In genomic region chr3:12289562-12289961, GRCh38 we compare ENCODE assay signal across 14 cellular contexts. TPM values are rescaled to one million over a fixed set of nuclear protein-coding genes. Genes with fewer than 3 reads are reported as not detected.
DNase-seq lines count a peak whose midpoint lies in the region; ATAC-seq and TF ChIP-seq lines count a peak whose summit lies in the region.
"Had no signal": no experiment of that assay in that cellular context is flagged by ENCODE, and none has a peak within 500 bp of the region (broad histone marks: within the 10 kb centered on the region; RNA-seq: fewer than 3 reads in every experiment).

No MANE protein-coding gene starts in this region.

- H3K79me2 ChIP-seq in smooth muscle cell (ENCODE audit: low read depth) = no peaks in the 10 kb centered on the region

- peak; percentile 58 for DNase-seq in HT-29 (ENCODE audit: low spot score)
- no peak for DNase-seq in astrocyte of the cerebellum (ENCODE audit: low read depth)
- DNase-seq in right lobe of liver = no peak
- no peak for DNase-seq in smooth muscle cell (lab: John Stamatoyannopoulos, UW; ENCODE audit: unreplicated experiment)
- no peak for DNase-seq in ureter (ENCODE audit: low spot score)
- DNase-seq in NCI-H774 (lab: John Stamatoyannopoulos, UW) = no peak
- DNase-seq: activated CD4-positive, alpha-beta T cell treated with anti-CD3 and anti-CD28 coated beads, Interleukin-2, amount 50 U/mL, for 48 hours; activated effector memory CD4-positive, alpha-beta T cell treated with anti-CD3 and anti-CD28 coated beads, Interleukin-2, amount 50 U/mL, for 16 hours; CD4-positive, alpha-beta memory T cell; GDM1; NCI-H1105; NCI-H524; stimulated activated naive CD8-positive, alpha-beta T cell treated with anti-CD3 and anti-CD28 coated beads, Interleukin-15, amount 100 ng/mL, for 72 hours had no signal

- no peak overlapping the region for H3K9ac ChIP-seq in smooth muscle cell (ENCODE audit: low read depth)

- H2AFZ ChIP-seq in smooth muscle cell (ENCODE audit: low read depth) = no peak overlapping the region

- H3K27me3 ChIP-seq in right lobe of liver (no peaks in the 10 kb centered on the region), smooth muscle cell (ENCODE audit: low read depth) (peaks cover 51% of the 10 kb centered on the region)

- H3K9me3 ChIP-seq in right lobe of liver = no peaks in the 10 kb centered on the region
- no peaks in the 10 kb centered on the region for H3K9me3 ChIP-seq in smooth muscle cell (replicated peaks; ENCODE audit: low read depth)

- H4K20me1 ChIP-seq in smooth muscle cell (ENCODE audit: low read depth) = no peaks in the 10 kb centered on the region

- no peak for TF ChIP-seq POLR2A in right lobe of liver (IDR thresholded peaks at IDR 0.05)

- H3K4me1 ChIP-seq in right lobe of liver = peaks cover 0 to 7% (median 0%) of the 10 kb centered on the region in 4 donors
- peaks cover 3% of the 10 kb centered on the region for H3K4me1 ChIP-seq in smooth muscle cell (ENCODE audit: low read depth)

- in situ Hi-C loops in astrocyte of the cerebellum (cut with HindIII; ENCODE audit: low sequenced_read_pairs) = no loop called here

- H3K4me3 ChIP-seq in astrocyte of the cerebellum (ENCODE audit: low read depth, low read length) (peak overlapping the region; percentile 71), right lobe of liver (peak overlapping the region in 2 of 3 donors; percentile 74 to 81), smooth muscle cell (peak overlapping the region; percentile 64)

- H3K27ac ChIP-seq in right lobe of liver (no peak overlapping the region), smooth muscle cell (ENCODE audit: low read depth) (no peak overlapping the region)

- no peak for ATAC-seq in right lobe of liver
- ATAC-seq in GM19035 (IDR thresholded peaks at IDR 0.05; ENCODE audit: unreplicated experiment) = no peak

- intact Hi-C loops in right lobe of liver (cut with DNase I) = no loop called here

- 11% methylated on average over 2 of the region's 2 CpGs for WGBS in right lobe of liver (ENCODE audit: insufficient coverage, low coverage, low lambda C conversion rate, missing lambda C conversion rate)
- WGBS in smooth muscle cell (ENCODE audit: low lambda C conversion rate) = 59% methylated on average over 2 of the region's 2 CpGs

- no peak for TF ChIP-seq CTCF in astrocyte of the cerebellum (IDR thresholded peaks at IDR 0.05; ENCODE audit: low read depth, low read length, missing control alignments)
- TF ChIP-seq CTCF in right lobe of liver (IDR thresholded peaks at IDR 0.05) = no peak
- TF ChIP-seq CTCF in smooth muscle cell (IDR thresholded peaks at IDR 0.05; ENCODE audit: borderline replicate concordance, insufficient read depth, poor library complexity, severe bottlenecking) = no peak

- H3F3A ChIP-seq in smooth muscle cell (ENCODE audit: low read depth) = no peaks in the 10 kb centered on the region

- H3K36me3 ChIP-seq in right lobe of liver = no peaks in the 10 kb centered on the region
- no peaks in the 10 kb centered on the region for H3K36me3 ChIP-seq in smooth muscle cell (ENCODE audit: low read depth)

- peak overlapping the region; percentile 94 for H3K4me2 ChIP-seq in smooth muscle cell

RNA-seq across cellular contexts. Expression of gene PPARG, which starts 0.7 kb away (rescaled TPM):
- total RNA-seq in HT-29 (2014; rRNA removed; shearing (Covaris generic)) = 60.2 and 64.8 TPM in 2 replicates
- total RNA-seq in right lobe of liver = 10 to 100 TPM in 3 of 6 experiments, 1 to 10 TPM in 3; 4.9 to 15.8 (median 10.8) TPM
- total RNA-seq in smooth muscle cell = 8.5 and 10.2 TPM in 2 replicates
- 1.5 and 7.8 TPM in 2 replicates for polyA plus RNA-seq in smooth muscle cell
- total RNA-seq in ureter = 214 TPM
